Comparison of ENCODE assay signal across 1 cellular context in the genomic region with DNA sequence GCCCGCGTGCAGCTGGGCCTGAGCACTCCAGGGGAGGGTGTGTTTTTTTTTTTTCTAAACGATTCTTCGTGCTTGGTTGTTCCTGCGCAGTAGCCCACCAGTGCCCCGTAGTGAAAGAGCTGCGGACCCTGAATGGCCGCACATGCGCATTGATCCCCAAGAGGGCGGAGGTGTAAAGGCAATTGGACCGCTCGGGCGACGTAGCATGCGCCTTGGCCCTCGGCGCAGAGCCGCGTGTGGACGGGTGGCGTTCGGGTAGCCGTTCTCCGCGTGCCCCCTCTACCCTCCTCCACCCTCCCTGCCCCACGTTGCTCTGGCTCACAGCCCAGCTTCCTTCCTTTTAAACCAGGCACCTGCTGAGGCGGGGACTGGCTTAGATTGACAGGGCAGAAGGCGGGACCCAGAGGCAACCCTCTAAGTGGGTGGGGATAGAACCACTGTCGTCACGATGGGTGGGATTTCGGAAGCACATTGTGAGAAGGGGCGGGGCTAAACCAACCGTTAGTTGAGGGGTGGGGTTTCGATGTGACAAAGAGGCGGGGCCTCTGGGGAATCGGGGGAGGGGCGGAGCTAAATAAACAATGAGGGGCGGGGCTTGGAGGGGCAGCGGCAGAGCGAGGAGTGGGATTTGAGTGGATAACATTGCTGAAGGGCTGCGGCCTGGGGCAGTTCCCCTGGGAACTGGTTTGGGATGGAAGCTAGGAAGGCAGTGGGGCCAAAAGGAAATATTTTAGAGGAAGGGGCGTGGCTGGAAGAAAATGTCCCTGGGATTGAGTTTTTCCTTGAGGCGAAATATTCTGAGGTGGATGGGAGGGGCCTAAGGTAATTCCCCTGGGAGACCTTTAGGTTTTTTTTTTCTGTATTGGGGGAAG.
A peak's percentile ranks its signal among the peaks of the same experiment; 100 is the strongest.
TF ChIP-seq lines count a peak whose summit lies in the region.

No MANE protein-coding gene starts in this region.

TF ChIP-seq in K562, 482 proteins besides CTCF, POLR2A, EP300 and RAD21 (continued from another document and continues in another):
- TF ChIP-seq, protein P1, sequence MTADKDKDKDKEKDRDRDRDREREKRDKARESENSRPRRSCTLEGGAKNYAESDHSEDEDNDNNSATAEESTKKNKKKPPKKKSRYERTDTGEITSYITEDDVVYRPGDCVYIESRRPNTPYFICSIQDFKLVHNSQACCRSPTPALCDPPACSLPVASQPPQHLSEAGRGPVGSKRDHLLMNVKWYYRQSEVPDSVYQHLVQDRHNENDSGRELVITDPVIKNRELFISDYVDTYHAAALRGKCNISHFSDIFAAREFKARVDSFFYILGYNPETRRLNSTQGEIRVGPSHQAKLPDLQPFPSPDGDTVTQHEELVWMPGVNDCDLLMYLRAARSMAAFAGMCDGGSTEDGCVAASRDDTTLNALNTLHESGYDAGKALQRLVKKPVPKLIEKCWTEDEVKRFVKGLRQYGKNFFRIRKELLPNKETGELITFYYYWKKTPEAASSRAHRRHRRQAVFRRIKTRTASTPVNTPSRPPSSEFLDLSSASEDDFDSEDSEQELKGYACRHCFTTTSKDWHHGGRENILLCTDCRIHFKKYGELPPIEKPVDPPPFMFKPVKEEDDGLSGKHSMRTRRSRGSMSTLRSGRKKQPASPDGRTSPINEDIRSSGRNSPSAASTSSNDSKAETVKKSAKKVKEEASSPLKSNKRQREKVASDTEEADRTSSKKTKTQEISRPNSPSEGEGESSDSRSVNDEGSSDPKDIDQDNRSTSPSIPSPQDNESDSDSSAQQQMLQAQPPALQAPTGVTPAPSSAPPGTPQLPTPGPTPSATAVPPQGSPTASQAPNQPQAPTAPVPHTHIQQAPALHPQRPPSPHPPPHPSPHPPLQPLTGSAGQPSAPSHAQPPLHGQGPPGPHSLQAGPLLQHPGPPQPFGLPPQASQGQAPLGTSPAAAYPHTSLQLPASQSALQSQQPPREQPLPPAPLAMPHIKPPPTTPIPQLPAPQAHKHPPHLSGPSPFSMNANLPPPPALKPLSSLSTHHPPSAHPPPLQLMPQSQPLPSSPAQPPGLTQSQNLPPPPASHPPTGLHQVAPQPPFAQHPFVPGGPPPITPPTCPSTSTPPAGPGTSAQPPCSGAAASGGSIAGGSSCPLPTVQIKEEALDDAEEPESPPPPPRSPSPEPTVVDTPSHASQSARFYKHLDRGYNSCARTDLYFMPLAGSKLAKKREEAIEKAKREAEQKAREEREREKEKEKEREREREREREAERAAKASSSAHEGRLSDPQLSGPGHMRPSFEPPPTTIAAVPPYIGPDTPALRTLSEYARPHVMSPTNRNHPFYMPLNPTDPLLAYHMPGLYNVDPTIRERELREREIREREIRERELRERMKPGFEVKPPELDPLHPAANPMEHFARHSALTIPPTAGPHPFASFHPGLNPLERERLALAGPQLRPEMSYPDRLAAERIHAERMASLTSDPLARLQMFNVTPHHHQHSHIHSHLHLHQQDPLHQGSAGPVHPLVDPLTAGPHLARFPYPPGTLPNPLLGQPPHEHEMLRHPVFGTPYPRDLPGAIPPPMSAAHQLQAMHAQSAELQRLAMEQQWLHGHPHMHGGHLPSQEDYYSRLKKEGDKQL (CRISPR knock-in tag; IDR thresholded peaks at IDR 0.05; ENCODE audit: borderline replicate concordance), result peak; percentile 20; the same call in 1 of the 2 replicates
- TF ChIP-seq MEIS2 (IDR thresholded peaks at IDR 0.05; ENCODE audit: partially characterized antibody) (peak; percentile 25), ADNP (tag; IDR thresholded peaks at IDR 0.05) (no peak), TEAD1 (CRISPR knock-in tag; IDR thresholded peaks at IDR 0.05) (peak in 1 of 2 experiments; percentile 67; a peak in 2 of 4 replicates), KDM4B (IDR thresholded peaks at IDR 0.05; ENCODE audit: borderline replicate concordance in 2 of 2, low read depth in 1 of 2) (no peak; a peak in 1 of 4 replicates), TCF3 (CRISPR knock-in tag; IDR thresholded peaks at IDR 0.05) (no peak; the same call in 1 of the 2 replicates), SIN3A (IDR thresholded peaks at IDR 0.05; ENCODE audit: borderline replicate concordance in 2 of 2, control insufficient read depth in 1 of 2, low read depth in 2 of 2, low read length in 2 of 2) (peak; percentile 64 to 66; a peak in 2 of 4 replicates), YY1 (IDR thresholded peaks at IDR 0.05; ENCODE audit: borderline replicate concordance in 1 of 3, control insufficient read depth in 1 of 3, extremely low read depth in 1 of 3, insufficient read depth in 3 of 3, insufficient read length in 1 of 3, insufficient replicate concordance in 2 of 3, low read depth in 1 of 3, low read length in 2 of 3) (peak in 1 of 3 experiments; percentile 24), EP400 (IDR thresholded peaks at IDR 0.05) (peak; percentile 84; the same call in 1 of the 2 replicates), ZZZ3 (IDR thresholded peaks at IDR 0.05) (no peak), CSDE1 (IDR thresholded peaks at IDR 0.05) (no peak), SRF (CRISPR knock-in tag; IDR thresholded peaks at IDR 0.05) (peak in 1 of 2 experiments; percentile 51; a peak in 1 of 4 replicates), ZNF764 (CRISPR knock-in tag; IDR thresholded peaks at IDR 0.05; ENCODE audit: low read depth) (peak; percentile 64; the same call in 1 of the 2 replicates), TARDBP (IDR thresholded peaks at IDR 0.05) (no peak), ELF1 (tag; IDR thresholded peaks at IDR 0.05) (no peak), CC2D1A (IDR thresholded peaks at IDR 0.05) (no peak), BCL6 (CRISPR knock-in tag; IDR thresholded peaks at IDR 0.05) (no peak), NCOA2 (IDR thresholded peaks at IDR 0.05; ENCODE audit: partially characterized antibody in 2 of 2) (no peak), U2AF2 (optimal IDR thresholded peaks at IDR 0.05; ENCODE audit: low read depth, low read length) (no peak), SMARCE1 (IDR thresholded peaks at IDR 0.05) (peak; percentile 22; the same call in 1 of the 2 replicates), ATF1 (CRISPR knock-in tag; IDR thresholded peaks at IDR 0.05) (no peak), ATF1 (tag; IDR thresholded peaks at IDR 0.05) (peak; percentile 83), CBFB (CRISPR knock-in tag; IDR thresholded peaks at IDR 0.05) (no peak)
- TF ChIP-seq, protein P2, sequence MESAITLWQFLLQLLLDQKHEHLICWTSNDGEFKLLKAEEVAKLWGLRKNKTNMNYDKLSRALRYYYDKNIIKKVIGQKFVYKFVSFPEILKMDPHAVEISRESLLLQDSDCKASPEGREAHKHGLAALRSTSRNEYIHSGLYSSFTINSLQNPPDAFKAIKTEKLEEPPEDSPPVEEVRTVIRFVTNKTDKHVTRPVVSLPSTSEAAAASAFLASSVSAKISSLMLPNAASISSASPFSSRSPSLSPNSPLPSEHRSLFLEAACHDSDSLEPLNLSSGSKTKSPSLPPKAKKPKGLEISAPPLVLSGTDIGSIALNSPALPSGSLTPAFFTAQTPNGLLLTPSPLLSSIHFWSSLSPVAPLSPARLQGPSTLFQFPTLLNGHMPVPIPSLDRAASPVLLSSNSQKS (CRISPR knock-in tag; IDR thresholded peaks at IDR 0.05), result 0 out of 2 replicates have a peak, but pooled peaks have one; percentile 20
- TF ChIP-seq, protein P3, sequence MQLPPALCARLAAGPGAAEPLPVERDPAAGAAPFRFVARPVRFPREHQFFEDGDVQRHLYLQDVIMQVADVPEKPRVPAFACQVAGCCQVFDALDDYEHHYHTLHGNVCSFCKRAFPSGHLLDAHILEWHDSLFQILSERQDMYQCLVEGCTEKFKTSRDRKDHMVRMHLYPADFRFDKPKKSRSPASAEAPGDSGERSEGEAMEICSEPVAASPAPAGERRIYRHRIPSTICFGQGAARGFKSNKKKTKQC (CRISPR knock-in tag; IDR thresholded peaks at IDR 0.05), result peak; percentile 3; the same call in 1 of the 2 replicates
- TF ChIP-seq, protein P4, sequence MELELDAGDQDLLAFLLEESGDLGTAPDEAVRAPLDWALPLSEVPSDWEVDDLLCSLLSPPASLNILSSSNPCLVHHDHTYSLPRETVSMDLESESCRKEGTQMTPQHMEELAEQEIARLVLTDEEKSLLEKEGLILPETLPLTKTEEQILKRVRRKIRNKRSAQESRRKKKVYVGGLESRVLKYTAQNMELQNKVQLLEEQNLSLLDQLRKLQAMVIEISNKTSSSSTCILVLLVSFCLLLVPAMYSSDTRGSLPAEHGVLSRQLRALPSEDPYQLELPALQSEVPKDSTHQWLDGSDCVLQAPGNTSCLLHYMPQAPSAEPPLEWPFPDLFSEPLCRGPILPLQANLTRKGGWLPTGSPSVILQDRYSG (tag; conservative IDR thresholded peaks at IDR 0.05; ENCODE audit: low read depth), result peak; percentile 28; the same call in 1 of the 2 replicates
- TF ChIP-seq, protein P5, sequence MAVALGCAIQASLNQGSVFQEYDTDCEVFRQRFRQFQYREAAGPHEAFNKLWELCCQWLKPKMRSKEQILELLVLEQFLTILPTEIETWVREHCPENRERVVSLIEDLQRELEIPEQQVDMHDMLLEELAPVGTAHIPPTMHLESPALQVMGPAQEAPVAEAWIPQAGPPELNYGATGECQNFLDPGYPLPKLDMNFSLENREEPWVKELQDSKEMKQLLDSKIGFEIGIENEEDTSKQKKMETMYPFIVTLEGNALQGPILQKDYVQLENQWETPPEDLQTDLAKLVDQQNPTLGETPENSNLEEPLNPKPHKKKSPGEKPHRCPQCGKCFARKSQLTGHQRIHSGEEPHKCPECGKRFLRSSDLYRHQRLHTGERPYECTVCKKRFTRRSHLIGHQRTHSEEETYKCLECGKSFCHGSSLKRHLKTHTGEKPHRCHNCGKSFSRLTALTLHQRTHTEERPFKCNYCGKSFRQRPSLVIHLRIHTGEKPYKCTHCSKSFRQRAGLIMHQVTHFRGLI (CRISPR knock-in tag; IDR thresholded peaks at IDR 0.05), result no peak; the same call in 1 of the 2 replicates
- TF ChIP-seq, protein P6, sequence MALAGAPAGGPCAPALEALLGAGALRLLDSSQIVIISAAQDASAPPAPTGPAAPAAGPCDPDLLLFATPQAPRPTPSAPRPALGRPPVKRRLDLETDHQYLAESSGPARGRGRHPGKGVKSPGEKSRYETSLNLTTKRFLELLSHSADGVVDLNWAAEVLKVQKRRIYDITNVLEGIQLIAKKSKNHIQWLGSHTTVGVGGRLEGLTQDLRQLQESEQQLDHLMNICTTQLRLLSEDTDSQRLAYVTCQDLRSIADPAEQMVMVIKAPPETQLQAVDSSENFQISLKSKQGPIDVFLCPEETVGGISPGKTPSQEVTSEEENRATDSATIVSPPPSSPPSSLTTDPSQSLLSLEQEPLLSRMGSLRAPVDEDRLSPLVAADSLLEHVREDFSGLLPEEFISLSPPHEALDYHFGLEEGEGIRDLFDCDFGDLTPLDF (CRISPR knock-in tag; IDR thresholded peaks at IDR 0.05), result 0 out of 2 replicates have a peak, but pooled peaks have one; percentile 9
- TF ChIP-seq, protein P7, sequence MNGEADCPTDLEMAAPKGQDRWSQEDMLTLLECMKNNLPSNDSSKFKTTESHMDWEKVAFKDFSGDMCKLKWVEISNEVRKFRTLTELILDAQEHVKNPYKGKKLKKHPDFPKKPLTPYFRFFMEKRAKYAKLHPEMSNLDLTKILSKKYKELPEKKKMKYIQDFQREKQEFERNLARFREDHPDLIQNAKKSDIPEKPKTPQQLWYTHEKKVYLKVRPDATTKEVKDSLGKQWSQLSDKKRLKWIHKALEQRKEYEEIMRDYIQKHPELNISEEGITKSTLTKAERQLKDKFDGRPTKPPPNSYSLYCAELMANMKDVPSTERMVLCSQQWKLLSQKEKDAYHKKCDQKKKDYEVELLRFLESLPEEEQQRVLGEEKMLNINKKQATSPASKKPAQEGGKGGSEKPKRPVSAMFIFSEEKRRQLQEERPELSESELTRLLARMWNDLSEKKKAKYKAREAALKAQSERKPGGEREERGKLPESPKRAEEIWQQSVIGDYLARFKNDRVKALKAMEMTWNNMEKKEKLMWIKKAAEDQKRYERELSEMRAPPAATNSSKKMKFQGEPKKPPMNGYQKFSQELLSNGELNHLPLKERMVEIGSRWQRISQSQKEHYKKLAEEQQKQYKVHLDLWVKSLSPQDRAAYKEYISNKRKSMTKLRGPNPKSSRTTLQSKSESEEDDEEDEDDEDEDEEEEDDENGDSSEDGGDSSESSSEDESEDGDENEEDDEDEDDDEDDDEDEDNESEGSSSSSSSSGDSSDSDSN (IDR thresholded peaks at IDR 0.05; ENCODE audit: borderline replicate concordance in 1 of 2, low read depth in 2 of 2, low read length in 2 of 2), result peak in 1 of 2 experiments; percentile 27; a peak in 1 of 4 replicates
- TF ChIP-seq, protein P8, sequence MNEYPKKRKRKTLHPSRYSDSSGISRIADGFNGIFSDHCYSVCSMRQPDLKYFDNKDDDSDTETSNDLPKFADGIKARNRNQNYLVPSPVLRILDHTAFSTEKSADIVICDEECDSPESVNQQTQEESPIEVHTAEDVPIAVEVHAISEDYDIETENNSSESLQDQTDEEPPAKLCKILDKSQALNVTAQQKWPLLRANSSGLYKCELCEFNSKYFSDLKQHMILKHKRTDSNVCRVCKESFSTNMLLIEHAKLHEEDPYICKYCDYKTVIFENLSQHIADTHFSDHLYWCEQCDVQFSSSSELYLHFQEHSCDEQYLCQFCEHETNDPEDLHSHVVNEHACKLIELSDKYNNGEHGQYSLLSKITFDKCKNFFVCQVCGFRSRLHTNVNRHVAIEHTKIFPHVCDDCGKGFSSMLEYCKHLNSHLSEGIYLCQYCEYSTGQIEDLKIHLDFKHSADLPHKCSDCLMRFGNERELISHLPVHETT (CRISPR knock-in tag; conservative IDR thresholded peaks at IDR 0.05 in 1 of 2, IDR thresholded peaks at IDR 0.05 in 1 of 2), result peak in 1 of 2 experiments; percentile 10; a peak in 1 of 4 replicates
- TF ChIP-seq, protein P9, sequence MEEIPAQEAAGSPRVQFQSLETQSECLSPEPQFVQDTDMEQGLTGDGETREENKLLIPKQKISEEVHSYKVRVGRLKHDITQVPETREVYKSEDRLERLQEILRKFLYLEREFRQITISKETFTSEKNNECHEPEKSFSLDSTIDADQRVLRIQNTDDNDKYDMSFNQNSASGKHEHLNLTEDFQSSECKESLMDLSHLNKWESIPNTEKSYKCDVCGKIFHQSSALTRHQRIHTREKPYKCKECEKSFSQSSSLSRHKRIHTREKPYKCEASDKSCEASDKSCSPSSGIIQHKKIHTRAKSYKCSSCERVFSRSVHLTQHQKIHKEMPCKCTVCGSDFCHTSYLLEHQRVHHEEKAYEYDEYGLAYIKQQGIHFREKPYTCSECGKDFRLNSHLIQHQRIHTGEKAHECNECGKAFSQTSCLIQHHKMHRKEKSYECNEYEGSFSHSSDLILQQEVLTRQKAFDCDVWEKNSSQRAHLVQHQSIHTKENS (CRISPR knock-in tag; IDR thresholded peaks at IDR 0.05), result no peak
- TF ChIP-seq, protein P10, sequence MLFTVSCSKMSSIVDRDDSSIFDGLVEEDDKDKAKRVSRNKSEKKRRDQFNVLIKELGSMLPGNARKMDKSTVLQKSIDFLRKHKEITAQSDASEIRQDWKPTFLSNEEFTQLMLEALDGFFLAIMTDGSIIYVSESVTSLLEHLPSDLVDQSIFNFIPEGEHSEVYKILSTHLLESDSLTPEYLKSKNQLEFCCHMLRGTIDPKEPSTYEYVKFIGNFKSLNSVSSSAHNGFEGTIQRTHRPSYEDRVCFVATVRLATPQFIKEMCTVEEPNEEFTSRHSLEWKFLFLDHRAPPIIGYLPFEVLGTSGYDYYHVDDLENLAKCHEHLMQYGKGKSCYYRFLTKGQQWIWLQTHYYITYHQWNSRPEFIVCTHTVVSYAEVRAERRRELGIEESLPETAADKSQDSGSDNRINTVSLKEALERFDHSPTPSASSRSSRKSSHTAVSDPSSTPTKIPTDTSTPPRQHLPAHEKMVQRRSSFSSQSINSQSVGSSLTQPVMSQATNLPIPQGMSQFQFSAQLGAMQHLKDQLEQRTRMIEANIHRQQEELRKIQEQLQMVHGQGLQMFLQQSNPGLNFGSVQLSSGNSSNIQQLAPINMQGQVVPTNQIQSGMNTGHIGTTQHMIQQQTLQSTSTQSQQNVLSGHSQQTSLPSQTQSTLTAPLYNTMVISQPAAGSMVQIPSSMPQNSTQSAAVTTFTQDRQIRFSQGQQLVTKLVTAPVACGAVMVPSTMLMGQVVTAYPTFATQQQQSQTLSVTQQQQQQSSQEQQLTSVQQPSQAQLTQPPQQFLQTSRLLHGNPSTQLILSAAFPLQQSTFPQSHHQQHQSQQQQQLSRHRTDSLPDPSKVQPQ (CRISPR knock-in tag; IDR thresholded peaks at IDR 0.05; ENCODE audit: borderline replicate concordance), result no peak
